In genomic region chr2:226354434-226354833, GRCh38 we compare ENCODE assay signal across 1 cellular context.
TF ChIP-seq lines count a peak whose summit lies in the region.

No MANE protein-coding gene starts in this region.

TF ChIP-seq in HepG2, 621 proteins besides CTCF, POLR2A, EP300 and RAD21:
- no peak for TF ChIP-seq RERE (CRISPR knock-in tag; IDR thresholded peaks at IDR 0.05; ENCODE audit: low read depth)
